In the genomic region with DNA sequence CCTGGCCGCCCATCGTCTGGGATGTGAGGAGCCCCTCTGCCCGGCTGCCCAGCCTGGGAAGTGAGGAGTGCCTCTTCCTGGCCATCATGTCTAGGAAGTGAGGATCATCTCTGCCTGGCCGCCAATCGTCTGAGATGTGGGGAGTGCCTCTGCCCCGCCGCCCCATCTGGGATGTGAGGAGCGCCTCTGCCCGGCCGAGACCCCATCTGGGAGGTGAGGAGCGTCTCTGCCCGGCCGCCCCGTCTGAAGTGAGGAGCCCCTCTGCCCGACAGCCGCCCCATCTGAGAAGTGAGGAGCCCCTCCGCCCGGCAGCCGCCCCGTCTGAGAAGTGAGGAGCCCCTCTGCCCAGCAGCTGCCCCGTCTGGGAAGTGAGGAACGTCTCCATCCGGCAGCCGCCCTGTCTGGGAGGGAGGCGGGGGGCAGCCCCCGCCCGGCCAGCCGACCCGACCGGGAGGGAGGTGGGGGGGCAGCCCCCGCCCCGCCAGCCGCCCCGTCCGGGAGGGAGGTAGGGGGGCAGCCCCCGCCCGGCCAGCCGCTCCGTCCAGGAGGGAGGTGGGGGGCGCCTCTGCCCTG, we compare ENCODE assay signal across 1 cellular context. TPM values are rescaled to one million over a fixed set of nuclear protein-coding genes. Genes with fewer than 3 reads are reported as not detected.
"Had no signal": no experiment of that assay in that cellular context is flagged by ENCODE, and none has a peak within 500 bp of the region (broad histone marks: within the 10 kb centered on the region; RNA-seq: fewer than 3 reads in every experiment).

No MANE protein-coding gene starts in this region.

RNA-seq across cellular contexts. Expression of a gene that starts 22.7 kb away (rescaled TPM):
- total RNA-seq: GM23248 had no signal
- polyA plus RNA-seq: GM23248 had no signal
